8 cellular contexts compared by ENCODE assay signal in genomic region chr16:87950765-87951549, GRCh38. TPM values are rescaled to one million over a fixed set of nuclear protein-coding genes. Genes with fewer than 3 reads are reported as not detected.
DNase-seq lines count a peak whose midpoint lies in the region; ATAC-seq, FAIRE-seq and TF ChIP-seq lines count a peak whose summit lies in the region.

A gene with protein sequence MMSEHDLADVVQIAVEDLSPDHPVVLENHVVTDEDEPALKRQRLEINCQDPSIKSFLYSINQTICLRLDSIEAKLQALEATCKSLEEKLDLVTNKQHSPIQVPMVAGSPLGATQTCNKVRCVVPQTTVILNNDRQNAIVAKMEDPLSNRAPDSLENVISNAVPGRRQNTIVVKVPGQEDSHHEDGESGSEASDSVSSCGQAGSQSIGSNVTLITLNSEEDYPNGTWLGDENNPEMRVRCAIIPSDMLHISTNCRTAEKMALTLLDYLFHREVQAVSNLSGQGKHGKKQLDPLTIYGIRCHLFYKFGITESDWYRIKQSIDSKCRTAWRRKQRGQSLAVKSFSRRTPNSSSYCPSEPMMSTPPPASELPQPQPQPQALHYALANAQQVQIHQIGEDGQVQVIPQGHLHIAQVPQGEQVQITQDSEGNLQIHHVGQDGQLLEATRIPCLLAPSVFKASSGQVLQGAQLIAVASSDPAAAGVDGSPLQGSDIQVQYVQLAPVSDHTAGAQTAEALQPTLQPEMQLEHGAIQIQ (plus strand): TSS chr16:87951434. CDS start chr16:87975116, 23,682 bp downstream.

- peaks cover 15% of the 10 kb centered on the region for H3K36me3 Mint-ChIP-seq in activated naive CD8-positive, alpha-beta T cell treated with anti-CD3 and anti-CD28 coated beads, Interleukin-2, amount 50 U/mL, for 24 hours (ENCODE audit: low read depth)

- H3K4me3 Mint-ChIP-seq in activated naive CD8-positive, alpha-beta T cell treated with anti-CD3 and anti-CD28 coated beads, Interleukin-2, amount 50 U/mL, for 24 hours, result peak within 1 kb of the TSS; percentile 98

- H3K27ac ChIP-seq in pancreas (peak within 1 kb of the TSS; percentile 76 to 95 (median 92)), tibial artery (peak within 1 kb of the TSS; percentile 86 to 93)

- H3K4me3 ChIP-seq in GM12875 (ENCODE audit: low read depth, low read length) (peak within 1 kb of the TSS; percentile 75), pancreas (peak within 1 kb of the TSS; percentile 68 to 98 (median 94)), tibial artery (peak within 1 kb of the TSS; percentile 77 to 91)

- 0 to 1% methylated on average over 49 to 73 of the region's 73 CpGs for WGBS in pancreas, 2 donors

- intact Hi-C loops in Right ventricle myocardium superior (cut with DNase I), result no loop called here
- intact Hi-C loops in pancreas (cut with DNase I), result no loop called here
- intact Hi-C loops in tibial artery (cut with DNase I; ENCODE audit: low total_unique reads), result no loop called here

- H3K27ac Mint-ChIP-seq in activated naive CD8-positive, alpha-beta T cell treated with anti-CD3 and anti-CD28 coated beads, Interleukin-2, amount 50 U/mL, for 24 hours, result peak within 1 kb of the TSS; percentile 100

- peaks cover 2% of the 10 kb centered on the region for H3K27me3 Mint-ChIP-seq in activated naive CD8-positive, alpha-beta T cell treated with anti-CD3 and anti-CD28 coated beads, Interleukin-2, amount 50 U/mL, for 24 hours

- H3K4me1 Mint-ChIP-seq in activated naive CD8-positive, alpha-beta T cell treated with anti-CD3 and anti-CD28 coated beads, Interleukin-2, amount 50 U/mL, for 24 hours, result peaks cover 58% of the 10 kb centered on the region

- H3K4me1 ChIP-seq in pancreas (peaks cover 0 to 33% (median 7%) of the 10 kb centered on the region in 3 donors), tibial artery (peaks cover 0 to 38% (median 27%) of the 10 kb centered on the region in 4 donors)

- H3K36me3 ChIP-seq in pancreas, result no peaks in the 10 kb centered on the region
- peaks cover 0 to 5% (median 0%) of the 10 kb centered on the region in 3 donors for H3K36me3 ChIP-seq in tibial artery

- TF ChIP-seq CTCF in GM12875 (IDR thresholded peaks at IDR 0.05; ENCODE audit: borderline replicate concordance, insufficient read depth, low read depth, low read length), result peak; percentile 68
- peak in 3 of 4 donors; percentile 23 to 56 (median 23) for TF ChIP-seq CTCF in pancreas (IDR thresholded peaks at IDR 0.05)
- peak; percentile 26 to 50 for TF ChIP-seq CTCF in tibial artery (IDR thresholded peaks at IDR 0.05)

- peak; percentile 88 for DNase-seq in NCI-H1417 treated with DMSO at 0.1 percent for 48 hours (lab: John Stamatoyannopoulos, UW)
- DNase-seq in SW480 (ENCODE audit: low spot score), result peak; percentile 99
- peak; percentile 96 for DNase-seq in activated naive CD8-positive, alpha-beta T cell treated with anti-CD3 and anti-CD28 coated beads, Interleukin-2, amount 50 U/mL, for 24 hours
- peak; percentile 98 for DNase-seq in Right ventricle myocardium superior
- DNase-seq in pancreas, result peak; percentile 95 to 100 (median 98)
- DNase-seq in tibial artery, result peak; percentile 98

- H3K9me3 ChIP-seq in pancreas (no peaks in the 10 kb centered on the region), tibial artery (no peaks in the 10 kb centered on the region)

- ATAC-seq in HG02798 (IDR thresholded peaks at IDR 0.05; ENCODE audit: poor library complexity, unreplicated experiment), result peak; percentile 88
- peak; percentile 98 for ATAC-seq in activated naive CD8-positive, alpha-beta T cell treated with anti-CD3 and anti-CD28 coated beads, Interleukin-2, amount 50 U/mL, for 24 hours
- ATAC-seq in Right ventricle myocardium superior (ENCODE audit: poor library complexity), result peak; percentile 97
- peak; percentile 92 to 95 (median 92) for ATAC-seq in pancreas

- FAIRE-seq in pancreas (lab: Jason Lieb, UNC), result no peak

- no peaks in the 10 kb centered on the region for H3K9me3 Mint-ChIP-seq in activated naive CD8-positive, alpha-beta T cell treated with anti-CD3 and anti-CD28 coated beads, Interleukin-2, amount 50 U/mL, for 24 hours

- no peaks in the 10 kb centered on the region for H3K27me3 ChIP-seq in pancreas
- no peaks in the 10 kb centered on the region for H3K27me3 ChIP-seq in tibial artery

RNA-seq across cellular contexts. Expression of the gene that starts here (rescaled TPM):
- total RNA-seq in Right ventricle myocardium superior (12.6 TPM), pancreas (10 to 100 TPM in 4 of 6 donors, 1 to 10 TPM in 2; 6.1 to 17.6 (median 12.8) TPM)
- polyA plus RNA-seq in pancreas, result 10 to 100 TPM; 14.6 to 17.8 TPM

Comparison
In these comparisons a context has a peak if more than half of its experiments do, and no peak if none do; other contexts are left out.
1. Peak in every context shown above with its lines: DNase-seq, ATAC-seq, H3K4me3 ChIP-seq and H3K27ac ChIP-seq.